ENCODE assay signal across 1 cellular context in genomic region chr4:13642163-13642562, GRCh38.
TF ChIP-seq lines count a peak whose summit lies in the region.

No MANE protein-coding gene starts in this region.

TF ChIP-seq in WTC11, 78 proteins besides CTCF, POLR2A, EP300 and RAD21 (continued from another document):
- TF ChIP-seq HMGXB4 (CRISPR knock-in tag; IDR thresholded peaks at IDR 0.05), result no peak
- TF ChIP-seq IRF2 (CRISPR knock-in tag; IDR thresholded peaks at IDR 0.05; ENCODE audit: borderline replicate concordance, low read depth), result no peak
- TF ChIP-seq ZNF317 (CRISPR knock-in tag; IDR thresholded peaks at IDR 0.05; ENCODE audit: borderline replicate concordance, low read depth), result no peak
- TF ChIP-seq ZNF396 (CRISPR knock-in tag; IDR thresholded peaks at IDR 0.05; ENCODE audit: borderline replicate concordance), result no peak
- no peak for TF ChIP-seq ERG (CRISPR knock-in tag; IDR thresholded peaks at IDR 0.05)
- TF ChIP-seq E2F1 (CRISPR knock-in tag; IDR thresholded peaks at IDR 0.05), result no peak
TF ChIP-seq in WTC11: peak in this region for 0.
